In the genomic region with DNA sequence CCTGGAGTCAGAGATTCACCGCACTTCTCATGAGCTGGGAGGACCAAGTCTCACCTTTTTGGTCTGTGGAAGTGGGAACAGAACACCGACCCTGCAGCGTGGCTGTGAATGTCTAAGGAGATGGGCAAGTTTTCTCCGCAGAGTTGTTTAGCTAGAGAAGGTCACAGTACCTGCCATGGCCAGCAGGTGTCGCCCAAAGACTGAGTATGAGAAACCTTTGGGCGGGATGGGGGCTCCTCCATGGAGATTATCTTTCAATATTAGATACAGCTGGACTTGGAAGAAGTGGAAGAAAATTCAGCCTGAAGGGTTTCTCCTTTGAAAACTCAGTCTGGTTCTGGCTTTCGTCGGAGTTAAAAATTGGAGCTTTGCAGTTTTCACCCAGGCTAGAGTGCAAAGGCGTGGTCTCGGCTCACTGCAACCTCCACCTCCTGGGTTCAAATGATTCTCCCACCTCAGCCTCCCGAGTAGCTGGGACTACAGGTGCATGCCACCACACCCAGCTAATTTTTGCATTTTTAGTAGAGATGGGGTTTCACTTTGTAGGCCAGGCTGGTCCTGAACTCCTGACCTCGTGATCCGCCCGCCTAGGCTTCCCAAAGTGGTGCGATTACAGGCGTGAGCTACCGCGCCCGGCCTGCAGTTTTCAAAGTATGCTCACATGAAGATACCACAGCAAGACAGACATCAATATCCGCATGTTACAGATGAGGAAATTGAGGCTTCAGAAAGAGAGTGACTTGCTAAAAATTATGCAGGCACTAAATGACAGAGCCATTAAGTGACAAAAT, we compare ENCODE assay signal across 8 cellular contexts. TPM values are rescaled to one million over a fixed set of nuclear protein-coding genes. Genes with fewer than 3 reads are reported as not detected.
DNase-seq lines count a peak whose midpoint lies in the region; ATAC-seq lines count a peak whose summit lies in the region.

No MANE protein-coding gene starts in this region.

- peak; percentile 64 for ATAC-seq in central memory CD8-positive, alpha-beta T cell (replicated peaks; ENCODE audit: extremely low read depth, poor library complexity, severe bottlenecking)
- ATAC-seq in left colon (peak; percentile 43), HG02938 (IDR thresholded peaks at IDR 0.05; ENCODE audit: unreplicated experiment) (no peak)

- H3K4me3 Mint-ChIP-seq in central memory CD8-positive, alpha-beta T cell: no peak overlapping the region

- intact Hi-C loops in left colon (cut with DNase I, micrococcal nuclease): loop anchor here in 1 of 2 donors (5.0 to 10.0 kb wide), 2 partner anchors 247 to 380 kb away; no protein-coding TSS in a partner anchor

- peaks cover 21% of the 10 kb centered on the region for H3K27me3 Mint-ChIP-seq in central memory CD8-positive, alpha-beta T cell

- peak; percentile 74 for DNase-seq in NCI-H510A treated with DMSO at 0.1 percent for 48 hours (lab: John Stamatoyannopoulos, UW)
- no peak for DNase-seq in NCI-H510A (lab: John Stamatoyannopoulos, UW)
- peak; percentile 33 for DNase-seq in NCI-H146 treated with DMSO at 0.1 percent for 48 hours (lab: John Stamatoyannopoulos, UW; ENCODE audit: unreplicated experiment)
- DNase-seq in activated CD4-positive, CD25-positive, alpha-beta regulatory T cell treated with anti-CD3 and anti-CD28 coated beads, Interleukin-2, amount 50 U/mL, for 16 hours (ENCODE audit: low read depth, low spot score): peak; percentile 57
- peak; percentile 55 to 71 for DNase-seq in central memory CD8-positive, alpha-beta T cell (ENCODE audit: low spot score in 2 of 2)
- peak in 1 of 2 donors; percentile 93 for DNase-seq in left colon
- DNase-seq in stimulated activated CD4-positive, alpha-beta T cell treated with anti-CD3 and anti-CD28 coated beads, Interleukin-4, amount 100 ng/mL, for 1 hour: peak; percentile 81

- peaks cover 7% of the 10 kb centered on the region for H3K4me1 Mint-ChIP-seq in central memory CD8-positive, alpha-beta T cell

- no peaks in the 10 kb centered on the region for H3K36me3 Mint-ChIP-seq in central memory CD8-positive, alpha-beta T cell (ENCODE audit: insufficient read depth)

- H3K27ac Mint-ChIP-seq in central memory CD8-positive, alpha-beta T cell (ENCODE audit: low read depth): no peak overlapping the region

- H3K9me3 Mint-ChIP-seq in central memory CD8-positive, alpha-beta T cell: no peaks in the 10 kb centered on the region

RNA-seq across cellular contexts. Expression of gene DSCAML1, which starts 10.7 kb away (rescaled TPM):
- 1 to 10 TPM; 3.6 to 8.6 TPM for total RNA-seq in left colon

RNA-seq across cellular contexts. Expression of gene FXYD2, which starts 16.9 kb away (rescaled TPM):
- 1 to 10 TPM in 1 of 2 donors, under 1 TPM in 1; 0.61 to 1.0 TPM for total RNA-seq in left colon
